27 cellular contexts compared by ENCODE assay signal in the genomic region with DNA sequence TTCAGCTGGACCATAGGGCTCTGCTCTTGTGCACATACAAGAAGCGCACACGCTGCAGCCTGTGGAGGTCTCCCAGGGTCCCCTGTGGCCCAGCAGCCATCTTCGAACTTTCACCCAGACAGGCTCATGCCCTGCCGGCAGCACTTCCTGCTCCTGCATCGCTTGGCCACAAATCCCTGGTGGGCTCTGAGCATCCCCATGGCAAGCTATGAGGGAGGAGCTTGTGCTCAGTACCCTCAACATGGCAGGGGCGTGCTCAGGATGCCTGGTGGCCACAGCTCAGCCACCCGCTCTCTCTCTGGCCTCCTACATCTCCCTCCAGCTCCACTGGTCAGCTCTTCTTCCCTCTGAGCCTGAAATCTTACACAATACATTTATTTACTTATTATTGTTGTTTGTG.
"Had no signal": no experiment of that assay in that cellular context is flagged by ENCODE, and none has a peak within 500 bp of the region (broad histone marks: within the 10 kb centered on the region; RNA-seq: fewer than 3 reads in every experiment).

No MANE protein-coding gene starts in this region.

- H3K9me3 ChIP-seq: ascending aorta, colonic mucosa had no signal

- H3K27ac ChIP-seq: ascending aorta, breast epithelium, cardiac muscle cell, colonic mucosa, dorsolateral prefrontal cortex, WERI-Rb-1 had no signal

- H3K4me1 ChIP-seq: ascending aorta, breast epithelium, colonic mucosa had no signal

- H3K4me3 ChIP-seq: ascending aorta, breast epithelium, cardiac muscle cell, colonic mucosa, dorsolateral prefrontal cortex had no signal

- H3K36me3 ChIP-seq: ascending aorta, breast epithelium, cardiac muscle cell, colonic mucosa, WERI-Rb-1 had no signal

- DNase-seq: activated B cell treated with CpG ODN at 0.5 μM for 24 hours; activated CD4-positive, alpha-beta memory T cell treated with anti-CD3 and anti-CD28 coated beads for 36 hours; activated CD4-positive, alpha-beta T cell treated with anti-CD3 and anti-CD28 coated beads, Interleukin-2, amount 10 ng/mL, durations not matched to agents 24 days and 14 days; activated CD8-positive, alpha-beta memory T cell treated with anti-CD3 and anti-CD28 coated beads, Interleukin-2, amount 10 ng/mL, durations not matched to agents 7 days and 5 days; activated CD8-positive, alpha-beta memory T cell treated with anti-CD3 and anti-CD28 coated beads, Interleukin-2, amount 50 U/mL, for 4 hours; activated CD8-positive, alpha-beta T cell treated with anti-CD3 and anti-CD28 coated beads, Interleukin-2, amount 10 ng/mL, durations not matched to agents 7 days and 5 days; activated gamma-delta T cell; activated naive CD4-positive, alpha-beta T cell; activated naive CD4-positive, alpha-beta T cell treated with anti-CD3 and anti-CD28 coated beads, Interleukin-2, amount 10 ng/mL, durations not matched to agents 7 days and 5 days; activated naive CD8-positive, alpha-beta T cell treated with anti-CD3 and anti-CD28 coated beads, Interleukin-2, amount 10 ng/mL, durations not matched to agents 7 days and 5 days; activated T-cell treated with anti-CD3 and anti-CD28 coated beads, Interleukin-2, amount 50 U/mL, for 1 hour; activated T-cell treated with anti-CD3 and anti-CD28 coated beads, Interleukin-2, amount 50 U/mL, for 48 hours; central memory CD4-positive, alpha-beta T cell; cerebellar nuclear complex; colonic mucosa; dorsolateral prefrontal cortex; effector memory CD4-positive, alpha-beta T cell; endodermal cell; foreskin fibroblast; T-helper 2 cell; WERI-Rb-1 had no signal

- H3K27me3 ChIP-seq: ascending aorta, breast epithelium, cardiac muscle cell, colonic mucosa had no signal

- ATAC-seq: activated CD4-positive, CD25-positive, alpha-beta regulatory T cell treated with anti-CD3 and anti-CD28 coated beads, Interleukin-2, amount 50 U/mL, for 24 hours; activated CD8-positive, alpha-beta memory T cell treated with anti-CD3 and anti-CD28 coated beads, Interleukin-2, amount 10 ng/mL, durations not matched to agents 7 days and 5 days; activated CD8-positive, alpha-beta T cell treated with anti-CD3 and anti-CD28 coated beads, Interleukin-2, amount 10 ng/mL, durations not matched to agents 7 days and 5 days; activated naive CD4-positive, alpha-beta T cell treated with anti-CD3 and anti-CD28 coated beads, Interleukin-2, amount 50 U/mL, for 72 hours; esophagus mucosa had no signal
